In genomic region chr5:78642701-78643100, GRCh38 we compare ENCODE assay signal across 32 cellular contexts.
"Had no signal": no experiment of that assay in that cellular context is flagged by ENCODE, and none has a peak within 500 bp of the region (broad histone marks: within the 10 kb centered on the region; RNA-seq: fewer than 3 reads in every experiment).

No MANE protein-coding gene starts in this region.

- H3K9me3 Mint-ChIP-seq: activated CD4-positive, alpha-beta memory T cell treated with anti-CD3 and anti-CD28 coated beads for 36 hours; activated CD4-positive, alpha-beta T cell treated with anti-CD3 and anti-CD28 coated beads, Interleukin-2, amount 10 ng/mL, durations not matched to agents 24 days and 14 days; activated naive CD4-positive, alpha-beta T cell treated with anti-CD3 and anti-CD28 coated beads, Interleukin-2, amount 10 ng/mL, durations not matched to agents 7 days and 5 days; activated naive CD8-positive, alpha-beta T cell treated with anti-CD3 and anti-CD28 coated beads, Interleukin-2, amount 10 ng/mL, durations not matched to agents 7 days and 5 days; activated T-cell treated with anti-CD3 and anti-CD28 coated beads, Interleukin-2, amount 50 U/mL, for 24 hours; natural killer cell; stimulated activated memory B cell treated with anti-CD40 and anti-IgM and Interleukin-4, amounts not matched to agents 10 μg/mL and 1 μg/mL and 100 μg/mL, for 72 hours; stimulated activated naive CD8-positive, alpha-beta T cell treated with anti-CD3 and anti-CD28 coated beads, Interleukin-15, amount 100 ng/mL, for 72 hours had no signal

- H3K36me3 ChIP-seq: ascending aorta, esophagus squamous epithelium, left lung, lower lobe of right lung, neutrophil, ovary, thyroid gland had no signal

- H3K4me3 Mint-ChIP-seq: activated CD4-positive, alpha-beta memory T cell treated with anti-CD3 and anti-CD28 coated beads for 36 hours; activated CD4-positive, alpha-beta T cell treated with anti-CD3 and anti-CD28 coated beads, Interleukin-2, amount 10 ng/mL, durations not matched to agents 24 days and 14 days; activated naive CD4-positive, alpha-beta T cell treated with anti-CD3 and anti-CD28 coated beads, Interleukin-2, amount 10 ng/mL, durations not matched to agents 7 days and 5 days; activated naive CD8-positive, alpha-beta T cell treated with anti-CD3 and anti-CD28 coated beads, Interleukin-2, amount 10 ng/mL, durations not matched to agents 7 days and 5 days; activated T-cell treated with anti-CD3 and anti-CD28 coated beads, Interleukin-2, amount 50 U/mL, for 24 hours; natural killer cell; stimulated activated memory B cell treated with anti-CD40 and anti-IgM and Interleukin-4, amounts not matched to agents 10 μg/mL and 1 μg/mL and 100 μg/mL, for 72 hours; stimulated activated naive CD8-positive, alpha-beta T cell treated with anti-CD3 and anti-CD28 coated beads, Interleukin-15, amount 100 ng/mL, for 72 hours; T-helper 17 cell had no signal

- H3K4me3 ChIP-seq: ascending aorta, esophagus squamous epithelium, left lung, lower lobe of right lung, ovary, skin epidermis, thyroid gland had no signal

- H3K27ac Mint-ChIP-seq: activated CD4-positive, alpha-beta memory T cell treated with anti-CD3 and anti-CD28 coated beads for 36 hours; activated CD4-positive, alpha-beta T cell treated with anti-CD3 and anti-CD28 coated beads, Interleukin-2, amount 10 ng/mL, durations not matched to agents 24 days and 14 days; activated naive CD4-positive, alpha-beta T cell treated with anti-CD3 and anti-CD28 coated beads, Interleukin-2, amount 10 ng/mL, durations not matched to agents 7 days and 5 days; activated naive CD8-positive, alpha-beta T cell treated with anti-CD3 and anti-CD28 coated beads, Interleukin-2, amount 10 ng/mL, durations not matched to agents 7 days and 5 days; activated T-cell treated with anti-CD3 and anti-CD28 coated beads, Interleukin-2, amount 50 U/mL, for 24 hours; natural killer cell; progenitor cell of endocrine pancreas; stimulated activated memory B cell treated with anti-CD40 and anti-IgM and Interleukin-4, amounts not matched to agents 10 μg/mL and 1 μg/mL and 100 μg/mL, for 72 hours; T-helper 17 cell had no signal

- H3K9me3 ChIP-seq: ascending aorta, esophagus squamous epithelium, left lung, lower lobe of right lung, neutrophil, ovary, thyroid gland had no signal

- DNase-seq: activated CD4-positive, alpha-beta memory T cell treated with anti-CD3 and anti-CD28 coated beads for 36 hours; activated CD4-positive, alpha-beta T cell treated with anti-CD3 and anti-CD28 coated beads, Interleukin-2, amount 10 ng/mL, durations not matched to agents 24 days and 14 days; activated CD4-positive, CD25-positive, alpha-beta regulatory T cell treated with anti-CD3 and anti-CD28 coated beads, Interleukin-2, amount 50 U/mL, for 72 hours; activated CD8-positive, alpha-beta memory T cell treated with anti-CD3 and anti-CD28 coated beads, Interleukin-2, amount 50 U/mL, for 4 hours; activated gamma-delta T cell; activated naive CD4-positive, alpha-beta T cell treated with anti-CD3 and anti-CD28 coated beads, Interleukin-2, amount 10 ng/mL, durations not matched to agents 7 days and 5 days; activated naive CD8-positive, alpha-beta T cell treated with anti-CD3 and anti-CD28 coated beads, Interleukin-2, amount 10 ng/mL, durations not matched to agents 7 days and 5 days; activated T-cell treated with anti-CD3 and anti-CD28 coated beads, Interleukin-2, amount 50 U/mL, for 24 hours; caudate nucleus; cortex of kidney; esophagus squamous epithelium; foreskin melanocyte; left lung; lower lobe of right lung; mesendoderm; natural killer cell; ovary; stimulated activated CD4-positive, alpha-beta T cell treated with anti-CD3 and anti-CD28 coated beads, Interleukin-4, amount 100 ng/mL, for 4 hours; stimulated activated CD8-positive, alpha-beta memory T cell treated with anti-CD3 and anti-CD28 coated beads, Interleukin-4, amount 100 ng/mL, for 48 hours; stimulated activated naive CD8-positive, alpha-beta T cell treated with anti-CD3 and anti-CD28 coated beads, Interleukin-15, amount 100 ng/mL, for 72 hours; substantia nigra; T-helper 17 cell; T1000; thyroid gland; WERI-Rb-1 had no signal

- H3K27me3 Mint-ChIP-seq: progenitor cell of endocrine pancreas; stimulated activated memory B cell treated with anti-CD40 and anti-IgM and Interleukin-4, amounts not matched to agents 10 μg/mL and 1 μg/mL and 100 μg/mL, for 72 hours had no signal

- H3K27me3 ChIP-seq: ascending aorta, ovary, thyroid gland had no signal

- H3K27ac ChIP-seq: ascending aorta, epithelial cell of prostate, esophagus squamous epithelium, left lung, lower lobe of right lung, neutrophil, ovary, skin epidermis, thyroid gland, WERI-Rb-1 had no signal

- H3K36me3 Mint-ChIP-seq: activated CD4-positive, alpha-beta memory T cell treated with anti-CD3 and anti-CD28 coated beads for 36 hours; activated naive CD4-positive, alpha-beta T cell treated with anti-CD3 and anti-CD28 coated beads, Interleukin-2, amount 10 ng/mL, durations not matched to agents 7 days and 5 days; activated naive CD8-positive, alpha-beta T cell treated with anti-CD3 and anti-CD28 coated beads, Interleukin-2, amount 10 ng/mL, durations not matched to agents 7 days and 5 days; natural killer cell had no signal

- ATAC-seq: left lung; lower lobe of right lung; natural killer cell; sciatic nerve; stimulated activated memory B cell treated with anti-CD40 and anti-IgM and Interleukin-4, amounts not matched to agents 10 μg/mL and 1 μg/mL and 100 μg/mL, for 72 hours; stimulated activated naive CD8-positive, alpha-beta T cell treated with anti-CD3 and anti-CD28 coated beads, Interleukin-15, amount 100 ng/mL, for 72 hours; T-helper 17 cell had no signal
